1 cellular context compared by ENCODE assay signal in genomic region chr19:49340069-49340864, GRCh38.
A peak's percentile ranks its signal among the peaks of the same experiment; 100 is the strongest.
TF ChIP-seq lines count a peak whose summit lies in the region.

No MANE protein-coding gene starts in this region.

TF ChIP-seq in HepG2, 621 proteins besides CTCF, POLR2A, EP300 and RAD21 (continued from another document and continues in another):
- TF ChIP-seq THAP7 (CRISPR knock-in tag; IDR thresholded peaks at IDR 0.05): no peak
- no peak for TF ChIP-seq ZNF281 (CRISPR knock-in tag; IDR thresholded peaks at IDR 0.05; ENCODE audit: borderline replicate concordance)
- TF ChIP-seq ZNF678 (CRISPR knock-in tag; IDR thresholded peaks at IDR 0.05): no peak
- no peak for TF ChIP-seq ZBTB8A (CRISPR knock-in tag; IDR thresholded peaks at IDR 0.05; ENCODE audit: borderline replicate concordance, low read depth)
- peak; percentile 40; the same call in 1 of the 2 replicates for TF ChIP-seq GATAD2A (CRISPR knock-in tag; IDR thresholded peaks at IDR 0.05)
- no peak for TF ChIP-seq SRSF4 (IDR thresholded peaks at IDR 0.05; ENCODE audit: low read depth, low read length, poor library complexity, severe bottlenecking)
- TF ChIP-seq PLSCR1 (CRISPR knock-in tag; IDR thresholded peaks at IDR 0.05; ENCODE audit: borderline replicate concordance): no peak
- TF ChIP-seq BCL3 (CRISPR knock-in tag; IDR thresholded peaks at IDR 0.05): no peak
- TF ChIP-seq TFE3 (CRISPR knock-in tag; IDR thresholded peaks at IDR 0.05): peak; percentile 56; the same call in 1 of the 2 replicates
- no peak for TF ChIP-seq HES4 (CRISPR knock-in tag; IDR thresholded peaks at IDR 0.05; ENCODE audit: borderline replicate concordance)
- no peak for TF ChIP-seq ZNF484 (CRISPR knock-in tag; IDR thresholded peaks at IDR 0.05; ENCODE audit: borderline replicate concordance, low read depth)
- TF ChIP-seq RNF219 (CRISPR knock-in tag; IDR thresholded peaks at IDR 0.05): no peak
- TF ChIP-seq ZNF142 (CRISPR knock-in tag; IDR thresholded peaks at IDR 0.05): no peak
- no peak for TF ChIP-seq CBFB (CRISPR knock-in tag; IDR thresholded peaks at IDR 0.05)
- TF ChIP-seq BATF2 (CRISPR knock-in tag; IDR thresholded peaks at IDR 0.05): no peak
- peak; percentile 65 for TF ChIP-seq ZNF687 (CRISPR knock-in tag; IDR thresholded peaks at IDR 0.05)
- no peak for TF ChIP-seq ZNF343 (CRISPR knock-in tag; IDR thresholded peaks at IDR 0.05)
- TF ChIP-seq CREBL2 (CRISPR knock-in tag; IDR thresholded peaks at IDR 0.05; ENCODE audit: borderline replicate concordance): no peak
- TF ChIP-seq RBFOX2 (IDR thresholded peaks at IDR 0.05; ENCODE audit: low read depth, low read length): no peak
- TF ChIP-seq CEBPB (IDR thresholded peaks at IDR 0.05; ENCODE audit: borderline replicate concordance, low read depth, low read length): no peak
- TF ChIP-seq ZBTB39 (CRISPR knock-in tag; IDR thresholded peaks at IDR 0.05): no peak
- TF ChIP-seq UBTF (CRISPR knock-in tag; IDR thresholded peaks at IDR 0.05): no peak
- no peak for TF ChIP-seq NFE2L1 (CRISPR knock-in tag; IDR thresholded peaks at IDR 0.05; ENCODE audit: borderline replicate concordance)
- TF ChIP-seq SATB2 (CRISPR knock-in tag; IDR thresholded peaks at IDR 0.05): no peak
